In the genomic region with DNA sequence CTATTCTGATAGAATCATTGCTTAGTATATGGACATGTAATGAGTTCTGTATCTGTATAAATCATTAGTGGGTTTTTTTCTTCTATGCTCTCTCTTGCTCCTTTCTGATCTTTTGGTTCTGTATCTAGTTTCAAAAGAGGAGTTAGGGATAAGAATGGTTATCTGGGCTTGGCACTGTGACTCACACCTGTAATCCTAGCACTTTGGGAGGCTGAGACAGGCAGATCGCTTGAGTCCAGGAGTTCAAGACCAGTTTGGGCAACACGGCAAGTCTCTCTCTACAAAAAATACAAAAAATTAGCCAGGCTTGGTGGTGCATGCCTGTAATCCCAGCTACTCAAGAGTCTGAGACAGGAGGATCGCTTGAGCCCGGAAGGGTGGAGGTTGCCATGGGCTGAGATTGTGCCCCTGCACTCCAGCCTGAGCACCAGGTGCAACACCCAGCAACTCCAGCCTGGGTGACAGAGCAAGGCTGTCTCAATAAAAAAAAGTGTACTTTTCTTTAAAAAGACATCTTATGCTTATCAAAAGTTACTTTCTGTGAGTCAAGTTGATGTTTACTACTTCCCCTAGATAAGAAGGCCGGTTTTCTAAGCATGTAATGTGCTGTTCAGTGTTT, we compare ENCODE assay signal across 1 cellular context.
TF ChIP-seq lines count a peak whose summit lies in the region.

No MANE protein-coding gene starts in this region.

TF ChIP-seq in GM12878, 131 proteins besides CTCF, POLR2A, EP300 and RAD21:
- TF ChIP-seq, protein P1, sequence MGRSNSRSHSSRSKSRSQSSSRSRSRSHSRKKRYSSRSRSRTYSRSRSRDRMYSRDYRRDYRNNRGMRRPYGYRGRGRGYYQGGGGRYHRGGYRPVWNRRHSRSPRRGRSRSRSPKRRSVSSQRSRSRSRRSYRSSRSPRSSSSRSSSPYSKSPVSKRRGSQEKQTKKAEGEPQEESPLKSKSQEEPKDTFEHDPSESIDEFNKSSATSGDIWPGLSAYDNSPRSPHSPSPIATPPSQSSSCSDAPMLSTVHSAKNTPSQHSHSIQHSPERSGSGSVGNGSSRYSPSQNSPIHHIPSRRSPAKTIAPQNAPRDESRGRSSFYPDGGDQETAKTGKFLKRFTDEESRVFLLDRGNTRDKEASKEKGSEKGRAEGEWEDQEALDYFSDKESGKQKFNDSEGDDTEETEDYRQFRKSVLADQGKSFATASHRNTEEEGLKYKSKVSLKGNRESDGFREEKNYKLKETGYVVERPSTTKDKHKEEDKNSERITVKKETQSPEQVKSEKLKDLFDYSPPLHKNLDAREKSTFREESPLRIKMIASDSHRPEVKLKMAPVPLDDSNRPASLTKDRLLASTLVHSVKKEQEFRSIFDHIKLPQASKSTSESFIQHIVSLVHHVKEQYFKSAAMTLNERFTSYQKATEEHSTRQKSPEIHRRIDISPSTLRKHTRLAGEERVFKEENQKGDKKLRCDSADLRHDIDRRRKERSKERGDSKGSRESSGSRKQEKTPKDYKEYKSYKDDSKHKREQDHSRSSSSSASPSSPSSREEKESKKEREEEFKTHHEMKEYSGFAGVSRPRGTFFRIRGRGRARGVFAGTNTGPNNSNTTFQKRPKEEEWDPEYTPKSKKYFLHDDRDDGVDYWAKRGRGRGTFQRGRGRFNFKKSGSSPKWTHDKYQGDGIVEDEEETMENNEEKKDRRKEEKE (IDR thresholded peaks at IDR 0.05) = no peak
- TF ChIP-seq NFYA (IDR thresholded peaks at IDR 0.05; ENCODE audit: borderline replicate concordance, low read depth, low read length) (no peak), PML (IDR thresholded peaks at IDR 0.05; ENCODE audit: low read length) (no peak), RFX5 (IDR thresholded peaks at IDR 0.05; ENCODE audit: low read depth, low read length) (no peak), RBBP5 (conservative IDR thresholded peaks at IDR 0.05) (no peak), ZSCAN29 (IDR thresholded peaks at IDR 0.05) (no peak), RELA (IDR thresholded peaks at IDR 0.05; ENCODE audit: borderline replicate concordance, partially characterized antibody) (no peak), SREBF1 (IDR thresholded peaks at IDR 0.05; ENCODE audit: low read length) (no peak), KLF5 (IDR thresholded peaks at IDR 0.05; ENCODE audit: partially characterized antibody) (no peak), TCF12 (IDR thresholded peaks at IDR 0.05; ENCODE audit: low read depth, low read length) (no peak), SMC3 (IDR thresholded peaks at IDR 0.05; ENCODE audit: borderline replicate concordance, low read length) (no peak), CBFB (IDR thresholded peaks at IDR 0.05; ENCODE audit: low read depth) (no peak)
- TF ChIP-seq, protein P2, sequence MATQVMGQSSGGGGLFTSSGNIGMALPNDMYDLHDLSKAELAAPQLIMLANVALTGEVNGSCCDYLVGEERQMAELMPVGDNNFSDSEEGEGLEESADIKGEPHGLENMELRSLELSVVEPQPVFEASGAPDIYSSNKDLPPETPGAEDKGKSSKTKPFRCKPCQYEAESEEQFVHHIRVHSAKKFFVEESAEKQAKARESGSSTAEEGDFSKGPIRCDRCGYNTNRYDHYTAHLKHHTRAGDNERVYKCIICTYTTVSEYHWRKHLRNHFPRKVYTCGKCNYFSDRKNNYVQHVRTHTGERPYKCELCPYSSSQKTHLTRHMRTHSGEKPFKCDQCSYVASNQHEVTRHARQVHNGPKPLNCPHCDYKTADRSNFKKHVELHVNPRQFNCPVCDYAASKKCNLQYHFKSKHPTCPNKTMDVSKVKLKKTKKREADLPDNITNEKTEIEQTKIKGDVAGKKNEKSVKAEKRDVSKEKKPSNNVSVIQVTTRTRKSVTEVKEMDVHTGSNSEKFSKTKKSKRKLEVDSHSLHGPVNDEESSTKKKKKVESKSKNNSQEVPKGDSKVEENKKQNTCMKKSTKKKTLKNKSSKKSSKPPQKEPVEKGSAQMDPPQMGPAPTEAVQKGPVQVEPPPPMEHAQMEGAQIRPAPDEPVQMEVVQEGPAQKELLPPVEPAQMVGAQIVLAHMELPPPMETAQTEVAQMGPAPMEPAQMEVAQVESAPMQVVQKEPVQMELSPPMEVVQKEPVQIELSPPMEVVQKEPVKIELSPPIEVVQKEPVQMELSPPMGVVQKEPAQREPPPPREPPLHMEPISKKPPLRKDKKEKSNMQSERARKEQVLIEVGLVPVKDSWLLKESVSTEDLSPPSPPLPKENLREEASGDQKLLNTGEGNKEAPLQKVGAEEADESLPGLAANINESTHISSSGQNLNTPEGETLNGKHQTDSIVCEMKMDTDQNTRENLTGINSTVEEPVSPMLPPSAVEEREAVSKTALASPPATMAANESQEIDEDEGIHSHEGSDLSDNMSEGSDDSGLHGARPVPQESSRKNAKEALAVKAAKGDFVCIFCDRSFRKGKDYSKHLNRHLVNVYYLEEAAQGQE (IDR thresholded peaks at IDR 0.05; ENCODE audit: low read depth, low read length) = no peak
- TF ChIP-seq, protein P3, sequence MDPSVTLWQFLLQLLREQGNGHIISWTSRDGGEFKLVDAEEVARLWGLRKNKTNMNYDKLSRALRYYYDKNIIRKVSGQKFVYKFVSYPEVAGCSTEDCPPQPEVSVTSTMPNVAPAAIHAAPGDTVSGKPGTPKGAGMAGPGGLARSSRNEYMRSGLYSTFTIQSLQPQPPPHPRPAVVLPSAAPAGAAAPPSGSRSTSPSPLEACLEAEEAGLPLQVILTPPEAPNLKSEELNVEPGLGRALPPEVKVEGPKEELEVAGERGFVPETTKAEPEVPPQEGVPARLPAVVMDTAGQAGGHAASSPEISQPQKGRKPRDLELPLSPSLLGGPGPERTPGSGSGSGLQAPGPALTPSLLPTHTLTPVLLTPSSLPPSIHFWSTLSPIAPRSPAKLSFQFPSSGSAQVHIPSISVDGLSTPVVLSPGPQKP (IDR thresholded peaks at IDR 0.05; ENCODE audit: low read depth, low read length) = no peak
- TF ChIP-seq, protein P4, sequence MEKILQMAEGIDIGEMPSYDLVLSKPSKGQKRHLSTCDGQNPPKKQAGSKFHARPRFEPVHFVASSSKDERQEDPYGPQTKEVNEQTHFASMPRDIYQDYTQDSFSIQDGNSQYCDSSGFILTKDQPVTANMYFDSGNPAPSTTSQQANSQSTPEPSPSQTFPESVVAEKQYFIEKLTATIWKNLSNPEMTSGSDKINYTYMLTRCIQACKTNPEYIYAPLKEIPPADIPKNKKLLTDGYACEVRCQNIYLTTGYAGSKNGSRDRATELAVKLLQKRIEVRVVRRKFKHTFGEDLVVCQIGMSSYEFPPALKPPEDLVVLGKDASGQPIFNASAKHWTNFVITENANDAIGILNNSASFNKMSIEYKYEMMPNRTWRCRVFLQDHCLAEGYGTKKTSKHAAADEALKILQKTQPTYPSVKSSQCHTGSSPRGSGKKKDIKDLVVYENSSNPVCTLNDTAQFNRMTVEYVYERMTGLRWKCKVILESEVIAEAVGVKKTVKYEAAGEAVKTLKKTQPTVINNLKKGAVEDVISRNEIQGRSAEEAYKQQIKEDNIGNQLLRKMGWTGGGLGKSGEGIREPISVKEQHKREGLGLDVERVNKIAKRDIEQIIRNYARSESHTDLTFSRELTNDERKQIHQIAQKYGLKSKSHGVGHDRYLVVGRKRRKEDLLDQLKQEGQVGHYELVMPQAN (conservative IDR thresholded peaks at IDR 0.05) = no peak
- TF ChIP-seq, protein P5, sequence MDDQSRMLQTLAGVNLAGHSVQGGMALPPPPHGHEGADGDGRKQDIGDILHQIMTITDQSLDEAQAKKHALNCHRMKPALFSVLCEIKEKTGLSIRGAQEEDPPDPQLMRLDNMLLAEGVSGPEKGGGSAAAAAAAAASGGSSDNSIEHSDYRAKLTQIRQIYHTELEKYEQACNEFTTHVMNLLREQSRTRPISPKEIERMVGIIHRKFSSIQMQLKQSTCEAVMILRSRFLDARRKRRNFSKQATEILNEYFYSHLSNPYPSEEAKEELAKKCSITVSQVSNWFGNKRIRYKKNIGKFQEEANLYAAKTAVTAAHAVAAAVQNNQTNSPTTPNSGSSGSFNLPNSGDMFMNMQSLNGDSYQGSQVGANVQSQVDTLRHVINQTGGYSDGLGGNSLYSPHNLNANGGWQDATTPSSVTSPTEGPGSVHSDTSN (IDR thresholded peaks at IDR 0.05; ENCODE audit: insufficient replicate concordance, low read depth, low read length) = no peak
- TF ChIP-seq, protein P6, sequence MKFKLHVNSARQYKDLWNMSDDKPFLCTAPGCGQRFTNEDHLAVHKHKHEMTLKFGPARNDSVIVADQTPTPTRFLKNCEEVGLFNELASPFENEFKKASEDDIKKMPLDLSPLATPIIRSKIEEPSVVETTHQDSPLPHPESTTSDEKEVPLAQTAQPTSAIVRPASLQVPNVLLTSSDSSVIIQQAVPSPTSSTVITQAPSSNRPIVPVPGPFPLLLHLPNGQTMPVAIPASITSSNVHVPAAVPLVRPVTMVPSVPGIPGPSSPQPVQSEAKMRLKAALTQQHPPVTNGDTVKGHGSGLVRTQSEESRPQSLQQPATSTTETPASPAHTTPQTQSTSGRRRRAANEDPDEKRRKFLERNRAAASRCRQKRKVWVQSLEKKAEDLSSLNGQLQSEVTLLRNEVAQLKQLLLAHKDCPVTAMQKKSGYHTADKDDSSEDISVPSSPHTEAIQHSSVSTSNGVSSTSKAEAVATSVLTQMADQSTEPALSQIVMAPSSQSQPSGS (IDR thresholded peaks at IDR 0.05; ENCODE audit: low read length) = no peak
